In the genomic region with DNA sequence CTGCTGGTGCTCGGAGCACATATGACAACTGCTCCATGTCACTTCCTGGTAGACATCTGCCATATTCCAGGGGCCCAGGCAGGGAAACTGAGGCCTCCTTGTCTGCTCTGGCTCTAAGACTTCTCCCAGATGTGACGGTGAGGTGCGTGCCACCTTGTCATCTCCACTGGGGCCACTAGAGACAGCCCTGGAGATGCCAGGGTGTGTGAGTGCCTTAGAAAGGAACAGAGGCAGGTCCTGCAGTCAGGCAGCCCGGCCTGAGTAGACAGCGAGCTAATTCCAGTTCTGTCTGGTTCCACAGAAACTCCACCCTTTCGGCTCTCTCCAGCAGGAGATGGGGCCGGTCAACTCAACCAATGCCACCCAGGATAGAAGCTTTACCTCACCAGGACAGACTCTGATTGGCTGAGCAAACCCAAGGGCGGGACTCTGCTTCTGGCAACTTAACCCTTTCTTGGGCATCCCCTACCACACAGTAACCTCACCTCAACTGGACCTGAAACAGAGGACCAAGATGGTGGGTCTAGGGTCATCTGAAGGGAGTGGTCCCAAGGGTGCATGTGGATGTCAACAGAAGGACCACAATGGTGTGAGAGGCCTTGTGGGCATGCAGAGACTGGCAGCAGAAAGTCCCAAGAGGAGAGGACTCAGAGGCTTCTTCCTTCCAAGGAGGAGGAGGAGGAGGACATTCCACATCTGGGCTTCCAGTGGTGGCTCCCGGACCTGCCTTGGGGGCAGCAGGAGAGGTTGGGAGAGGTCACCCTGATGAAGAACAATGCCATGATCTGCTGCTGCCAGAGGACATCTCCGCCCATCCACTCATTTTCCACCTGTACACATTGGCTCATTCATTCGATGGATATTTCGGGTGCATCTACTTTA, we compare ENCODE assay signal across 9 cellular contexts.
DNase-seq lines count a peak whose midpoint lies in the region; ATAC-seq and TF ChIP-seq lines count a peak whose summit lies in the region.
"Had no signal": no experiment of that assay in that cellular context is flagged by ENCODE, and none has a peak within 500 bp of the region (broad histone marks: within the 10 kb centered on the region; RNA-seq: fewer than 3 reads in every experiment).

No MANE protein-coding gene starts in this region.

- intact Hi-C loops in activated CD4-positive, alpha-beta T cell treated with anti-CD3 and anti-CD28 coated beads for 36 hours (cut with DNase I, micrococcal nuclease), result no loop called here
- intact Hi-C loops in prostate gland (cut with DNase I), result no loop called here

- POLR2A ChIA-PET in activated CD4-positive, alpha-beta T cell treated with anti-CD3 and anti-CD28 coated beads for 36 hours (lab: Charles Lee), result no interaction called here

- no peaks in the 10 kb centered on the region for H3K9me3 ChIP-seq in prostate gland

- H3K4me1 Mint-ChIP-seq in activated CD4-positive, alpha-beta T cell treated with anti-CD3 and anti-CD28 coated beads for 36 hours, result peaks cover 3% of the 10 kb centered on the region
- peaks cover 33% of the 10 kb centered on the region for H3K4me1 Mint-ChIP-seq in activated naive CD8-positive, alpha-beta T cell (ENCODE audit: low read depth)

- H3K9me3 Mint-ChIP-seq in activated CD4-positive, alpha-beta T cell treated with anti-CD3 and anti-CD28 coated beads for 36 hours (ENCODE audit: low read depth), result no peaks in the 10 kb centered on the region
- no peaks in the 10 kb centered on the region for H3K9me3 Mint-ChIP-seq in activated naive CD8-positive, alpha-beta T cell (ENCODE audit: low read depth)
- H3K9me3 Mint-ChIP-seq: IgD-negative memory B cell had no signal

- no peak overlapping the region for H3K4me3 Mint-ChIP-seq in activated CD4-positive, alpha-beta T cell treated with anti-CD3 and anti-CD28 coated beads for 36 hours
- H3K4me3 Mint-ChIP-seq in activated naive CD8-positive, alpha-beta T cell, result no peak overlapping the region
- H3K4me3 Mint-ChIP-seq: IgD-negative memory B cell had no signal

- TF ChIP-seq CTCF in prostate gland (IDR thresholded peaks at IDR 0.05), result no peak

- H3K4me3 ChIP-seq in prostate gland, result no peak overlapping the region

- H3K27me3 Mint-ChIP-seq in activated CD4-positive, alpha-beta T cell treated with anti-CD3 and anti-CD28 coated beads for 36 hours, result no peaks in the 10 kb centered on the region
- H3K27me3 Mint-ChIP-seq in activated naive CD8-positive, alpha-beta T cell, result no peaks in the 10 kb centered on the region
- H3K27me3 Mint-ChIP-seq: IgD-negative memory B cell had no signal

- CTCF ChIA-PET in activated CD4-positive, alpha-beta T cell treated with anti-CD3 and anti-CD28 coated beads for 36 hours (lab: Charles Lee), result interaction anchor here (0.6 to 1.0 kb wide), 3 partner anchors 20 to 197 kb away, joined by 3 read pairs; no protein-coding TSS in a partner anchor

- H3K27ac Mint-ChIP-seq in activated CD4-positive, alpha-beta T cell treated with anti-CD3 and anti-CD28 coated beads for 36 hours, result no peak overlapping the region
- H3K27ac Mint-ChIP-seq in activated naive CD8-positive, alpha-beta T cell, result peak overlapping the region; percentile 30
- H3K27ac Mint-ChIP-seq: IgD-negative memory B cell had no signal

- 76% methylated on average over 12 of the region's 12 CpGs for WGBS in prostate gland

- H3K27me3 ChIP-seq in prostate gland (replicated peaks; ENCODE audit: insufficient read depth), result no peaks in the 10 kb centered on the region

- no peak for DNase-seq in activated CD4-positive, alpha-beta T cell treated with anti-CD3 and anti-CD28 coated beads for 36 hours
- DNase-seq in activated CD4-positive, alpha-beta T cell treated with anti-CD3 and anti-CD28 coated beads, Interleukin-2, amount 50 U/mL, for 1 hour, result no peak
- DNase-seq in hypothalamus (lab: John Stamatoyannopoulos, UW), result peak in 28 of 51 donors; percentile 14 to 75 (median 50)
- DNase-seq in superior temporal gyrus (ENCODE audit: extremely low spot score), result peak; percentile 71
- no peak for DNase-seq in COLO668 (lab: John Stamatoyannopoulos, UW; ENCODE audit: unreplicated experiment)
- no peak for DNase-seq in prostate gland (ENCODE audit: low spot score)

- H3K36me3 ChIP-seq in prostate gland, result no peaks in the 10 kb centered on the region

- peaks cover 14% of the 10 kb centered on the region for H3K36me3 Mint-ChIP-seq in activated CD4-positive, alpha-beta T cell treated with anti-CD3 and anti-CD28 coated beads for 36 hours (ENCODE audit: low read depth)
- peaks cover 14% of the 10 kb centered on the region for H3K36me3 Mint-ChIP-seq in activated naive CD8-positive, alpha-beta T cell
- H3K36me3 Mint-ChIP-seq: IgD-negative memory B cell had no signal

- TF ChIP-seq POLR2A in prostate gland (IDR thresholded peaks at IDR 0.05), result no peak

- no peaks in the 10 kb centered on the region for H3K4me1 ChIP-seq in prostate gland (replicated peaks)

- H3K27ac ChIP-seq in prostate gland, result no peak overlapping the region

- ATAC-seq in activated CD4-positive, alpha-beta T cell treated with anti-CD3 and anti-CD28 coated beads for 36 hours, result peak; percentile 23
- ATAC-seq in GM18858 (IDR thresholded peaks at IDR 0.05; ENCODE audit: unreplicated experiment), result no peak

Comparison
In these comparisons a context has a peak if more than half of its experiments do, and no peak if none do; other contexts are left out.
1. DNase-seq: peak in hypothalamus (28 of 51) and superior temporal gyrus (single experiment); none in activated CD4-positive, alpha-beta T cell treated with anti-CD3 and anti-CD28 coated beads for 36 hours (single experiment), activated CD4-positive, alpha-beta T cell treated with anti-CD3 and anti-CD28 coated beads, Interleukin-2, amount 50 U/mL, for 1 hour (single experiment), COLO668 (single experiment) and prostate gland (single experiment).